In the genomic region with DNA sequence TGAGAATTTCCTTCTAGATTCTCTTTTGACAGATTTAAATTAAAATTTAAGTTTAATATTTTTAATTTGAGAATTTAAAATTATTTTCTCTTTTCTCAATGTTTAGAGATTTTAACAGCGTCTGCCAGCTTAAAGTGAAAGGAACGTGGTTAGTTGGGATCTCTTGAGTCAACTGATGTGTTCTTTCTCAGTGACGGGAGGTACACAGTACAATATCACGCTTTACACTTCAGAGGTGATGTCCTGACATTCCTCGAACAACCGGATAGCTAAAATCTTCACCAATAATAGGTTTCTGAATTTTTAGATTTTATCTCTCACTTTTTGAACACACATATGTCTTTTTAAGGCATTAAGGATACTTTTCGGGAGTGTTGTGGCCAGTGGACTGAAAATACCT, we compare ENCODE assay signal across 24 cellular contexts.
"Had no signal": no experiment of that assay in that cellular context is flagged by ENCODE, and none has a peak within 500 bp of the region (broad histone marks: within the 10 kb centered on the region; RNA-seq: fewer than 3 reads in every experiment).

No MANE protein-coding gene starts in this region.

- H3K27me3 ChIP-seq: colonic mucosa, dorsolateral prefrontal cortex, esophagus muscularis mucosa, esophagus squamous epithelium, foreskin keratinocyte, gastrocnemius medialis, gastroesophageal sphincter, heart left ventricle, heart right ventricle had no signal

- H3K9me3 ChIP-seq: colonic mucosa, esophagus muscularis mucosa, esophagus squamous epithelium, gastrocnemius medialis, gastroesophageal sphincter, heart left ventricle, heart right ventricle had no signal

- ATAC-seq: effector memory CD8-positive, alpha-beta T cell; esophagus mucosa; foreskin keratinocyte; gastrocnemius medialis; gastroesophageal sphincter; heart left ventricle; heart right ventricle had no signal

- H3K27ac ChIP-seq: colonic mucosa, coronary artery, dorsolateral prefrontal cortex, epithelial cell of prostate, esophagus muscularis mucosa, esophagus squamous epithelium, foreskin keratinocyte, gastrocnemius medialis, gastroesophageal sphincter, heart left ventricle, heart right ventricle had no signal

- H3K36me3 ChIP-seq: colonic mucosa, esophagus muscularis mucosa, esophagus squamous epithelium, gastrocnemius medialis, gastroesophageal sphincter, heart left ventricle, heart right ventricle had no signal

- H3K4me1 ChIP-seq: colonic mucosa, esophagus muscularis mucosa, esophagus squamous epithelium, foreskin keratinocyte, gastrocnemius medialis, gastroesophageal sphincter, heart left ventricle, heart right ventricle had no signal

- H3K4me3 ChIP-seq: colonic mucosa, coronary artery, dorsolateral prefrontal cortex, esophagus muscularis mucosa, esophagus squamous epithelium, gastrocnemius medialis, gastroesophageal sphincter, heart left ventricle, heart right ventricle had no signal

- DNase-seq: colonic mucosa; cortex of kidney; dermis blood vessel endothelial cell; dorsolateral prefrontal cortex; effector CD4-positive, alpha-beta T cell; effector CD8-positive, alpha-beta T cell; effector memory CD4-positive, alpha-beta T cell; effector memory CD8-positive, alpha-beta T cell; endodermal cell; erythroblast; esophagus squamous epithelium; foreskin fibroblast; foreskin keratinocyte; foreskin melanocyte; gastrocnemius medialis; glutamatergic neuron; head of caudate nucleus; heart left ventricle; heart right ventricle had no signal
